In the genomic region with DNA sequence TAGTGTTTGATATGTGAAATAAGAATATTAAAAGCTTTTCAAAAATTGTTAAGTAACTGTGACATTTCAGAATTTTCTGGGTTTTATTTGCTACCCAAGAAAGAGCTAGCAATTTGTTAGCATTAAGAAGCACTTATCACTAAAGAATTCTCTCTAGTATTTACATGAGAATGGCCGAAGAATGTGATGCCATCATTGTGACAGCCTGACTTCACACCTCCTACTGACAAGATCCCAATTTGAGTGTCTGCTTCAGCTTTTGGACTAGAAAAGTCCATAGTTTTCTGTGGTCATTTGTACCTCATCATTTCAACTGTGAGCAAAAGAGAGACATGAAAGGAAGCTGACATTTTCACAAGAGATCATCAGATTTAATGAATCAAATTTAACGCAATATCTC, we compare ENCODE assay signal across 22 cellular contexts.
"Had no signal": no experiment of that assay in that cellular context is flagged by ENCODE, and none has a peak within 500 bp of the region (broad histone marks: within the 10 kb centered on the region; RNA-seq: fewer than 3 reads in every experiment).

No MANE protein-coding gene starts in this region.

- H3K4me3 ChIP-seq: esophagus squamous epithelium, left lung, lower lobe of right lung, mucosa of descending colon, ovary, right lobe of liver, testis, transverse colon had no signal

- ATAC-seq: activated CD4-positive, alpha-beta T cell treated with anti-CD3 and anti-CD28 coated beads for 36 hours; left lung; lower lobe of right lung; mucosa of descending colon; natural killer cell treated with Interleukin-12 subunit alpha and Interleukin-12 subunit beta and Interleukin-15 and Interleukin-18, amount 100 ng/mL, for 72 hours; right lobe of liver had no signal

- H3K27ac ChIP-seq: epithelial cell of prostate, esophagus squamous epithelium, left lung, lower lobe of right lung, ovary, right lobe of liver, testis, transverse colon had no signal

- H3K36me3 ChIP-seq: esophagus squamous epithelium, left lung, lower lobe of right lung, ovary, right lobe of liver, transverse colon had no signal

- H3K27me3 ChIP-seq: esophagus squamous epithelium, left lung, ovary, right lobe of liver, testis, transverse colon had no signal

- H3K9me3 ChIP-seq: esophagus squamous epithelium, left lung, lower lobe of right lung, mucosa of descending colon, ovary, right lobe of liver, testis, transverse colon had no signal

- H3K4me1 ChIP-seq: esophagus squamous epithelium, lower lobe of right lung, right lobe of liver, testis, transverse colon had no signal

- DNase-seq: activated CD4-positive, alpha-beta T cell treated with anti-CD3 and anti-CD28 coated beads for 36 hours; activated CD4-positive, CD25-positive, alpha-beta regulatory T cell; activated effector memory CD4-positive, alpha-beta T cell treated with Interleukin-2 at 50 U/mL for 16 hours; activated naive CD4-positive, alpha-beta T cell treated with Interleukin-2 at 50 U/mL for 16 hours; anterior cingulate cortex; dermis blood vessel endothelial cell; effector CD4-positive, alpha-beta T cell; esophagus squamous epithelium; foreskin melanocyte; left lung; lower lobe of right lung; mesenchymal stem cell; mucosa of descending colon; ovary; right lobe of liver; stimulated activated CD4-positive, alpha-beta T cell treated with anti-CD3 and anti-CD28 coated beads, Interleukin-2, amount 100 ng/mL, for 48 hours; stimulated activated naive CD4-positive, alpha-beta T cell treated with Interleukin-2 at 50 U/mL for 16 hours; T-helper 2 cell; testis; transverse colon had no signal
